Comparison of ENCODE assay signal across 1 cellular context in the genomic region with DNA sequence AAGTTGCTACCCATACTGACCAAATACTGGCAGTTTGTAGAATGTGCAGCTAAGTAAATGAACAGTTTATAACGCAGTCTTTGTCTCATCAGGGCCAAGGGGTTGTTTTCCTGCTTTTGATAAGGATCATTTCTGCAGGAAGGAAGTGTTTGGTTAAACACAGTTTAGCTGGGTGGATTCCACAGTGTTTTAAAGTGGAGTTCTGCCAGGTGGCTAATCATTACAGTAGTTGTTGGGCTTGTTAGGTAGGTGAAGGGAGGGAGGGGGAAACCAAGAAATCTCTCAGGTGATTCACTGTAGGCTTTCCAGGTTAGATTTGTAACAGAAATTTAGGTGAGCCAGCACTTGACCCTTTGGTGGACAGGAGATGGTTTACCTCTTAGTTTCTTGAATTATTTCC.
TF ChIP-seq lines count a peak whose summit lies in the region.

No MANE protein-coding gene starts in this region.

TF ChIP-seq in GM12878, 131 proteins besides CTCF, POLR2A, EP300 and RAD21 (continued from another document):
- TF ChIP-seq, protein P1, sequence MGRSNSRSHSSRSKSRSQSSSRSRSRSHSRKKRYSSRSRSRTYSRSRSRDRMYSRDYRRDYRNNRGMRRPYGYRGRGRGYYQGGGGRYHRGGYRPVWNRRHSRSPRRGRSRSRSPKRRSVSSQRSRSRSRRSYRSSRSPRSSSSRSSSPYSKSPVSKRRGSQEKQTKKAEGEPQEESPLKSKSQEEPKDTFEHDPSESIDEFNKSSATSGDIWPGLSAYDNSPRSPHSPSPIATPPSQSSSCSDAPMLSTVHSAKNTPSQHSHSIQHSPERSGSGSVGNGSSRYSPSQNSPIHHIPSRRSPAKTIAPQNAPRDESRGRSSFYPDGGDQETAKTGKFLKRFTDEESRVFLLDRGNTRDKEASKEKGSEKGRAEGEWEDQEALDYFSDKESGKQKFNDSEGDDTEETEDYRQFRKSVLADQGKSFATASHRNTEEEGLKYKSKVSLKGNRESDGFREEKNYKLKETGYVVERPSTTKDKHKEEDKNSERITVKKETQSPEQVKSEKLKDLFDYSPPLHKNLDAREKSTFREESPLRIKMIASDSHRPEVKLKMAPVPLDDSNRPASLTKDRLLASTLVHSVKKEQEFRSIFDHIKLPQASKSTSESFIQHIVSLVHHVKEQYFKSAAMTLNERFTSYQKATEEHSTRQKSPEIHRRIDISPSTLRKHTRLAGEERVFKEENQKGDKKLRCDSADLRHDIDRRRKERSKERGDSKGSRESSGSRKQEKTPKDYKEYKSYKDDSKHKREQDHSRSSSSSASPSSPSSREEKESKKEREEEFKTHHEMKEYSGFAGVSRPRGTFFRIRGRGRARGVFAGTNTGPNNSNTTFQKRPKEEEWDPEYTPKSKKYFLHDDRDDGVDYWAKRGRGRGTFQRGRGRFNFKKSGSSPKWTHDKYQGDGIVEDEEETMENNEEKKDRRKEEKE (IDR thresholded peaks at IDR 0.05): no peak
- TF ChIP-seq ZZZ3 (IDR thresholded peaks at IDR 0.05; ENCODE audit: control insufficient read depth, insufficient read length, low read depth) (no peak), CBX3 (IDR thresholded peaks at IDR 0.05; ENCODE audit: borderline replicate concordance, low read depth) (no peak)
TF ChIP-seq in GM12878: peak in this region for 0.
